1 cellular context compared by ENCODE assay signal in the genomic region with DNA sequence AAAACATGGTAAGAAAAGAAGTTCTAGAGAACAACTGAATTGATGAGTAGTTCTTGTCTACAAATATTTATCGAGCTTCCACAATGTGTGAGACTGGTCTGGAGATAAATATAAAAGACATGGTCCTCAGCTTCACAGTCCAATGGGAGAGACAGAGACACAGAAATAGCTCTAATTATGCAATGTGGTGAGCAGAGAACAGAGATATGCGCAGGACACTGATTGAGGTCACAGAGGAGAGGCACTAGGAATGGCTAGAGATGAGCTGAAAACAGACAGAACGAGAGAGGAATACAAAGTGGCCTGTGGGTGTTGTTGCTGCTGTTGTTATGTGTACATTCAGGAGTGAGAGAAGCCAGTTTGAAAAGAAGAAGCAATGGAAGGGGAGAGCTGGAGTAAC.
TF ChIP-seq lines count a peak whose summit lies in the region.

No MANE protein-coding gene starts in this region.

TF ChIP-seq in K562, 482 proteins besides CTCF, POLR2A, EP300 and RAD21:
- TF ChIP-seq, protein P1, sequence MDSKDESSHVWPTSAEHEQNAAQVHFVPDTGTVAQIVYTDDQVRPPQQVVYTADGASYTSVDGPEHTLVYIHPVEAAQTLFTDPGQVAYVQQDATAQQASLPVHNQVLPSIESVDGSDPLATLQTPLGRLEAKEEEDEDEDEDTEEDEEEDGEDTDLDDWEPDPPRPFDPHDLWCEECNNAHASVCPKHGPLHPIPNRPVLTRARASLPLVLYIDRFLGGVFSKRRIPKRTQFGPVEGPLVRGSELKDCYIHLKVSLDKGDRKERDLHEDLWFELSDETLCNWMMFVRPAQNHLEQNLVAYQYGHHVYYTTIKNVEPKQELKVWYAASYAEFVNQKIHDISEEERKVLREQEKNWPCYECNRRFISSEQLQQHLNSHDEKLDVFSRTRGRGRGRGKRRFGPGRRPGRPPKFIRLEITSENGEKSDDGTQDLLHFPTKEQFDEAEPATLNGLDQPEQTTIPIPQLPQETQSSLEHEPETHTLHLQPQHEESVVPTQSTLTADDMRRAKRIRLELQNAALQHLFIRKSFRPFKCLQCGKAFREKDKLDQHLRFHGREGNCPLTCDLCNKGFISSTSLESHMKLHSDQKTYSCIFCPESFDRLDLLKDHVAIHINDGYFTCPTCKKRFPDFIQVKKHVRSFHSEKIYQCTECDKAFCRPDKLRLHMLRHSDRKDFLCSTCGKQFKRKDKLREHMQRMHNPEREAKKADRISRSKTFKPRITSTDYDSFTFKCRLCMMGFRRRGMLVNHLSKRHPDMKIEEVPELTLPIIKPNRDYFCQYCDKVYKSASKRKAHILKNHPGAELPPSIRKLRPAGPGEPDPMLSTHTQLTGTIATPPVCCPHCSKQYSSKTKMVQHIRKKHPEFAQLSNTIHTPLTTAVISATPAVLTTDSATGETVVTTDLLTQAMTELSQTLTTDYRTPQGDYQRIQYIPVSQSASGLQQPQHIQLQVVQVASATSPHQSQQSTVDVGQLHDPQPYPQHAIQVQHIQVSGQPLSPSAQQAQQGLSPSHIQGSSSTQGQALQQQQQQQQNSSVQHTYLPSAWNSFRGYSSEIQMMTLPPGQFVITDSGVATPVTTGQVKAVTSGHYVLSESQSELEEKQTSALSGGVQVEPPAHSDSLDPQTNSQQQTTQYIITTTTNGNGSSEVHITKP (IDR thresholded peaks at IDR 0.05; ENCODE audit: partially characterized antibody) = no peak
- TF ChIP-seq, protein P2, sequence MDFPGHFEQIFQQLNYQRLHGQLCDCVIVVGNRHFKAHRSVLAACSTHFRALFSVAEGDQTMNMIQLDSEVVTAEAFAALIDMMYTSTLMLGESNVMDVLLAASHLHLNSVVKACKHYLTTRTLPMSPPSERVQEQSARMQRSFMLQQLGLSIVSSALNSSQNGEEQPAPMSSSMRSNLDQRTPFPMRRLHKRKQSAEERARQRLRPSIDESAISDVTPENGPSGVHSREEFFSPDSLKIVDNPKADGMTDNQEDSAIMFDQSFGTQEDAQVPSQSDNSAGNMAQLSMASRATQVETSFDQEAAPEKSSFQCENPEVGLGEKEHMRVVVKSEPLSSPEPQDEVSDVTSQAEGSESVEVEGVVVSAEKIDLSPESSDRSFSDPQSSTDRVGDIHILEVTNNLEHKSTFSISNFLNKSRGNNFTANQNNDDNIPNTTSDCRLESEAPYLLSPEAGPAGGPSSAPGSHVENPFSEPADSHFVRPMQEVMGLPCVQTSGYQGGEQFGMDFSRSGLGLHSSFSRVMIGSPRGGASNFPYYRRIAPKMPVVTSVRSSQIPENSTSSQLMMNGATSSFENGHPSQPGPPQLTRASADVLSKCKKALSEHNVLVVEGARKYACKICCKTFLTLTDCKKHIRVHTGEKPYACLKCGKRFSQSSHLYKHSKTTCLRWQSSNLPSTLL (IDR thresholded peaks at IDR 0.05) = no peak
- TF ChIP-seq BRD9 (IDR thresholded peaks at IDR 0.05; ENCODE audit: low read depth, partially characterized antibody) (no peak), NRF1 (conservative IDR thresholded peaks at IDR 0.05 in 1 of 2, IDR thresholded peaks at IDR 0.05 in 1 of 2) (peak; percentile 63 to 71), KDM1A (IDR thresholded peaks at IDR 0.05) (0 out of 4 replicates have a peak, but pooled peaks of 1 of the 2 experiments have one; percentile 16), GTF2F1 (IDR thresholded peaks at IDR 0.05; ENCODE audit: low read depth, low read length) (no peak), CBX5 (IDR thresholded peaks at IDR 0.05; ENCODE audit: borderline replicate concordance, low read depth) (no peak), ZNF57 (CRISPR knock-in tag; IDR thresholded peaks at IDR 0.05) (no peak), CBFA2T3 (IDR thresholded peaks at IDR 0.05) (peak; percentile 13; the same call in 1 of the 2 replicates), BRF1 (IDR thresholded peaks at IDR 0.05; ENCODE audit: borderline replicate concordance, extremely low read depth, insufficient read length) (no peak), ZNF586 (CRISPR knock-in tag; conservative IDR thresholded peaks at IDR 0.05) (no peak)
- TF ChIP-seq, protein P3, sequence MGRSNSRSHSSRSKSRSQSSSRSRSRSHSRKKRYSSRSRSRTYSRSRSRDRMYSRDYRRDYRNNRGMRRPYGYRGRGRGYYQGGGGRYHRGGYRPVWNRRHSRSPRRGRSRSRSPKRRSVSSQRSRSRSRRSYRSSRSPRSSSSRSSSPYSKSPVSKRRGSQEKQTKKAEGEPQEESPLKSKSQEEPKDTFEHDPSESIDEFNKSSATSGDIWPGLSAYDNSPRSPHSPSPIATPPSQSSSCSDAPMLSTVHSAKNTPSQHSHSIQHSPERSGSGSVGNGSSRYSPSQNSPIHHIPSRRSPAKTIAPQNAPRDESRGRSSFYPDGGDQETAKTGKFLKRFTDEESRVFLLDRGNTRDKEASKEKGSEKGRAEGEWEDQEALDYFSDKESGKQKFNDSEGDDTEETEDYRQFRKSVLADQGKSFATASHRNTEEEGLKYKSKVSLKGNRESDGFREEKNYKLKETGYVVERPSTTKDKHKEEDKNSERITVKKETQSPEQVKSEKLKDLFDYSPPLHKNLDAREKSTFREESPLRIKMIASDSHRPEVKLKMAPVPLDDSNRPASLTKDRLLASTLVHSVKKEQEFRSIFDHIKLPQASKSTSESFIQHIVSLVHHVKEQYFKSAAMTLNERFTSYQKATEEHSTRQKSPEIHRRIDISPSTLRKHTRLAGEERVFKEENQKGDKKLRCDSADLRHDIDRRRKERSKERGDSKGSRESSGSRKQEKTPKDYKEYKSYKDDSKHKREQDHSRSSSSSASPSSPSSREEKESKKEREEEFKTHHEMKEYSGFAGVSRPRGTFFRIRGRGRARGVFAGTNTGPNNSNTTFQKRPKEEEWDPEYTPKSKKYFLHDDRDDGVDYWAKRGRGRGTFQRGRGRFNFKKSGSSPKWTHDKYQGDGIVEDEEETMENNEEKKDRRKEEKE (IDR thresholded peaks at IDR 0.05; ENCODE audit: borderline replicate concordance in 1 of 2, control insufficient read depth in 1 of 2, low read depth in 2 of 2, low read length in 1 of 2) = no peak
- TF ChIP-seq, protein P4, sequence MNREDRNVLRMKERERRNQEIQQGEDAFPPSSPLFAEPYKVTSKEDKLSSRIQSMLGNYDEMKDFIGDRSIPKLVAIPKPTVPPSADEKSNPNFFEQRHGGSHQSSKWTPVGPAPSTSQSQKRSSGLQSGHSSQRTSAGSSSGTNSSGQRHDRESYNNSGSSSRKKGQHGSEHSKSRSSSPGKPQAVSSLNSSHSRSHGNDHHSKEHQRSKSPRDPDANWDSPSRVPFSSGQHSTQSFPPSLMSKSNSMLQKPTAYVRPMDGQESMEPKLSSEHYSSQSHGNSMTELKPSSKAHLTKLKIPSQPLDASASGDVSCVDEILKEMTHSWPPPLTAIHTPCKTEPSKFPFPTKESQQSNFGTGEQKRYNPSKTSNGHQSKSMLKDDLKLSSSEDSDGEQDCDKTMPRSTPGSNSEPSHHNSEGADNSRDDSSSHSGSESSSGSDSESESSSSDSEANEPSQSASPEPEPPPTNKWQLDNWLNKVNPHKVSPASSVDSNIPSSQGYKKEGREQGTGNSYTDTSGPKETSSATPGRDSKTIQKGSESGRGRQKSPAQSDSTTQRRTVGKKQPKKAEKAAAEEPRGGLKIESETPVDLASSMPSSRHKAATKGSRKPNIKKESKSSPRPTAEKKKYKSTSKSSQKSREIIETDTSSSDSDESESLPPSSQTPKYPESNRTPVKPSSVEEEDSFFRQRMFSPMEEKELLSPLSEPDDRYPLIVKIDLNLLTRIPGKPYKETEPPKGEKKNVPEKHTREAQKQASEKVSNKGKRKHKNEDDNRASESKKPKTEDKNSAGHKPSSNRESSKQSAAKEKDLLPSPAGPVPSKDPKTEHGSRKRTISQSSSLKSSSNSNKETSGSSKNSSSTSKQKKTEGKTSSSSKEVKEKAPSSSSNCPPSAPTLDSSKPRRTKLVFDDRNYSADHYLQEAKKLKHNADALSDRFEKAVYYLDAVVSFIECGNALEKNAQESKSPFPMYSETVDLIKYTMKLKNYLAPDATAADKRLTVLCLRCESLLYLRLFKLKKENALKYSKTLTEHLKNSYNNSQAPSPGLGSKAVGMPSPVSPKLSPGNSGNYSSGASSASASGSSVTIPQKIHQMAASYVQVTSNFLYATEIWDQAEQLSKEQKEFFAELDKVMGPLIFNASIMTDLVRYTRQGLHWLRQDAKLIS (CRISPR knock-in tag; IDR thresholded peaks at IDR 0.05) = no peak
